In the genomic region with DNA sequence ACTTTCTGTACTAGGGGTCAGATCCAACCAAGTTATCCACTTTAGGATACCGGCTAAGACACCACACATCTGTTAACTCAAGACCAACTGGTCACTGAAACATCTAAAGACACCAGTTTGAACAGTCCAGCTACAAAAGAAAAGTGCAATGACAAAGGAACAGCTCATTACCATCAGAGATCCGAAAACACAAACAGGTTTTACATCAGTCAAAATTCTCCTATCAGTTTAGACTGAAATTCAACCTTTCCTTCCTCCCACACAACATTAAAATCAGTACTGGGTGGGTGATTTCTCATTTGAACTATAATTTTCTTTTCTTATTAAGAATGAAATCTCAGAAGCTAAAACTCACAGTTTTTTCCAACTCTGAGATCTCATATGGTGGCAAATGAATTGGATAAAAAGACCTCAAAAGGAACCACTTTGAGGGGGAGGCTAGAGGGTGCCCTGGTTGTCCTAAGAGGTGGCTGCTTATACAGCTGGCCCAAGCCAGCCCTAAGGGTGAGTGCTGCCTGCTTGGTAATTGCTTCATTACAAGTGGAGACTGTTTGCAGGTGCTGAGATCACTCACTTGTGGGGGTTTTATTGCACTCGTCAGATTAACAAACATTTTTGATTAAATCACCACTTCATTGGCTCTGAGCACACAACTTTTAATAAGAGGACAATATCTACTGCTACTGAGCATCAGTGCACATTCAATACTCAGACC, we compare ENCODE assay signal across 14 cellular contexts. TPM values are rescaled to one million over a fixed set of nuclear protein-coding genes. Genes with fewer than 3 reads are reported as not detected.
DNase-seq lines count a peak whose midpoint lies in the region; ATAC-seq and TF ChIP-seq lines count a peak whose summit lies in the region.
"Had no signal": no experiment of that assay in that cellular context is flagged by ENCODE, and none has a peak within 500 bp of the region (broad histone marks: within the 10 kb centered on the region; RNA-seq: fewer than 3 reads in every experiment).

No MANE protein-coding gene starts in this region.

- peaks cover 6% of the 10 kb centered on the region for H3K4me1 ChIP-seq in osteoblast (ENCODE audit: insufficient read depth, low read length)
- H3K4me1 ChIP-seq: breast epithelium had no signal

- H3K4me3 ChIP-seq in osteoblast (ENCODE audit: insufficient read depth, low read length) = no peak overlapping the region
- H3K4me3 ChIP-seq: BLaER1, breast epithelium, left ventricle myocardium inferior had no signal

- peak overlapping the region; percentile 97 for H3K27ac Mint-ChIP-seq in activated T-helper 17 cell treated with anti-CD3 and anti-CD28 coated beads, Interleukin-2, amount 50 U/mL, for 72 hours
- peak overlapping the region; percentile 95 for H3K27ac Mint-ChIP-seq in stimulated activated naive CD8-positive, alpha-beta T cell treated with anti-CD3 and anti-CD28 coated beads, Interleukin-15, Interleukin-2, amounts not matched to agents 100 ng/mL and 50 ng/mL, for 24 hours
- H3K27ac Mint-ChIP-seq in Calu3 (ENCODE audit: unreplicated experiment) = no peak overlapping the region

- DNase-seq in stimulated activated CD4-positive, alpha-beta T cell treated with anti-CD3 and anti-CD28 coated beads, Interleukin-4, amount 100 ng/mL, for 24 hours = peak; percentile 47
- DNase-seq in stimulated activated CD4-positive, alpha-beta T cell treated with anti-CD3 and anti-CD28 coated beads, Interleukin-4, amount 100 ng/mL, for 4 hours = no peak
- DNase-seq in NCI-H2029 treated with DMSO at 0.1 percent for 48 hours (lab: John Stamatoyannopoulos, UW) (peak; percentile 78), Calu3 (no peak), osteoblast (ENCODE audit: insufficient read length, low spot score, missing footprints) (no peak)
- DNase-seq: EL; left ventricle myocardium inferior; NK-92 treated with Interleukin-12 subunit alpha and Interleukin-12 subunit beta, amount 100 ng/mL, for 24 hours; retina had no signal

- H3K4me1 Mint-ChIP-seq in activated T-helper 17 cell treated with anti-CD3 and anti-CD28 coated beads, Interleukin-2, amount 50 U/mL, for 72 hours = peaks cover 52% of the 10 kb centered on the region
- peaks cover 97% of the 10 kb centered on the region for H3K4me1 Mint-ChIP-seq in stimulated activated naive CD8-positive, alpha-beta T cell treated with anti-CD3 and anti-CD28 coated beads, Interleukin-15, Interleukin-2, amounts not matched to agents 100 ng/mL and 50 ng/mL, for 24 hours (ENCODE audit: low read depth)
- H3K4me1 Mint-ChIP-seq in Calu3 (ENCODE audit: low read depth, unreplicated experiment) = peaks cover 9% of the 10 kb centered on the region

- intact Hi-C loops in Calu3 (cut with micrococcal nuclease; ENCODE audit: unreplicated experiment) = no loop called here

- H3K79me2 ChIP-seq in osteoblast (ENCODE audit: insufficient read depth, low read length) = peaks cover 12% of the 10 kb centered on the region

- H4K20me1 ChIP-seq in osteoblast (ENCODE audit: insufficient read depth, low read length) = peaks cover 16% of the 10 kb centered on the region

- H3K9me3 Mint-ChIP-seq in activated T-helper 17 cell treated with anti-CD3 and anti-CD28 coated beads, Interleukin-2, amount 50 U/mL, for 72 hours = no peaks in the 10 kb centered on the region
- no peaks in the 10 kb centered on the region for H3K9me3 Mint-ChIP-seq in stimulated activated naive CD8-positive, alpha-beta T cell treated with anti-CD3 and anti-CD28 coated beads, Interleukin-15, Interleukin-2, amounts not matched to agents 100 ng/mL and 50 ng/mL, for 24 hours
- H3K9me3 Mint-ChIP-seq in Calu3 (ENCODE audit: low read depth, unreplicated experiment) = no peaks in the 10 kb centered on the region

- no peak for TF ChIP-seq CTCF in Calu3 (IDR thresholded peaks at IDR 0.05; ENCODE audit: unreplicated experiment)
- no peak for TF ChIP-seq CTCF in osteoblast (IDR thresholded peaks at IDR 0.05; ENCODE audit: extremely low read depth, low read depth, low read length)

- H3K36me3 Mint-ChIP-seq in activated T-helper 17 cell treated with anti-CD3 and anti-CD28 coated beads, Interleukin-2, amount 50 U/mL, for 72 hours (ENCODE audit: low read depth) = peaks cover 58% of the 10 kb centered on the region
- H3K36me3 Mint-ChIP-seq in stimulated activated naive CD8-positive, alpha-beta T cell treated with anti-CD3 and anti-CD28 coated beads, Interleukin-15, Interleukin-2, amounts not matched to agents 100 ng/mL and 50 ng/mL, for 24 hours (ENCODE audit: low read depth) = peaks cover 4% of the 10 kb centered on the region
- peaks cover 18% of the 10 kb centered on the region for H3K36me3 Mint-ChIP-seq in Calu3 (ENCODE audit: insufficient read depth, unreplicated experiment)

- H3K4me3 Mint-ChIP-seq in activated T-helper 17 cell treated with anti-CD3 and anti-CD28 coated beads, Interleukin-2, amount 50 U/mL, for 72 hours = peak overlapping the region; percentile 86
- H3K4me3 Mint-ChIP-seq in stimulated activated naive CD8-positive, alpha-beta T cell treated with anti-CD3 and anti-CD28 coated beads, Interleukin-15, Interleukin-2, amounts not matched to agents 100 ng/mL and 50 ng/mL, for 24 hours = peak overlapping the region; percentile 69
- no peak overlapping the region for H3K4me3 Mint-ChIP-seq in Calu3 (ENCODE audit: low read depth, unreplicated experiment)

- H3K36me3 ChIP-seq in osteoblast (ENCODE audit: insufficient read depth, low read length) = no peaks in the 10 kb centered on the region
- H3K36me3 ChIP-seq: breast epithelium, left ventricle myocardium inferior had no signal

- CTCF ChIA-PET in Calu3 (lab: Charles Lee) = no interaction called here

- H3K27ac ChIP-seq in osteoblast (ENCODE audit: low read depth, low read length) = no peak overlapping the region
- H3K27ac ChIP-seq: BLaER1, breast epithelium, left ventricle myocardium inferior had no signal

- no peak overlapping the region for H3K4me2 ChIP-seq in osteoblast (ENCODE audit: insufficient read depth, low read length)
- H3K4me2 ChIP-seq: BLaER1 had no signal

- no TSS peak for BruUV-seq in Calu3 (replicated peaks; lab: Mats Ljungman, UMichigan)

- H3K9me3 ChIP-seq in osteoblast (ENCODE audit: low read depth, low read length) = no peaks in the 10 kb centered on the region
- H3K9me3 ChIP-seq: BLaER1, breast epithelium, left ventricle myocardium inferior had no signal

- no peaks in the 10 kb centered on the region for H3K27me3 ChIP-seq in osteoblast (ENCODE audit: insufficient read depth, low read length)
- H3K27me3 ChIP-seq: BLaER1, breast epithelium had no signal

- H3K27me3 Mint-ChIP-seq in activated T-helper 17 cell treated with anti-CD3 and anti-CD28 coated beads, Interleukin-2, amount 50 U/mL, for 72 hours = no peaks in the 10 kb centered on the region
- H3K27me3 Mint-ChIP-seq in stimulated activated naive CD8-positive, alpha-beta T cell treated with anti-CD3 and anti-CD28 coated beads, Interleukin-15, Interleukin-2, amounts not matched to agents 100 ng/mL and 50 ng/mL, for 24 hours = no peaks in the 10 kb centered on the region
- H3K27me3 Mint-ChIP-seq in Calu3 (ENCODE audit: unreplicated experiment) = no peaks in the 10 kb centered on the region

- H2AFZ ChIP-seq in osteoblast (ENCODE audit: low read length) = no peak overlapping the region

- ATAC-seq in activated T-helper 17 cell treated with anti-CD3 and anti-CD28 coated beads, Interleukin-2, amount 50 U/mL, for 72 hours (replicated peaks) = peak; percentile 56
- ATAC-seq in GM21576 (IDR thresholded peaks at IDR 0.05; ENCODE audit: unreplicated experiment) = no peak

RNA-seq across cellular contexts. Expression of gene CCDC167, which starts 4.3 kb away (rescaled TPM):
- 10 to 100 TPM; 39.2 to 78.5 TPM for total RNA-seq in activated T-helper 17 cell treated with anti-CD3 and anti-CD28 coated beads, Interleukin-2, amount 50 U/mL, for 72 hours
- total RNA-seq in Calu3 (2022) = 30.1 and 40.2 TPM in 2 replicates
- total RNA-seq in osteoblast = 8.8 and 14.8 TPM in 2 replicates

Comparison
In these comparisons a context has a peak if more than half of its experiments do, and no peak if none do; other contexts are left out.
1. DNase-seq: peak in stimulated activated CD4-positive, alpha-beta T cell treated with anti-CD3 and anti-CD28 coated beads, Interleukin-4, amount 100 ng/mL, for 24 hours (single experiment) and NCI-H2029 treated with DMSO at 0.1 percent for 48 hours (single experiment); none in stimulated activated CD4-positive, alpha-beta T cell treated with anti-CD3 and anti-CD28 coated beads, Interleukin-4, amount 100 ng/mL, for 4 hours (0 of 2), Calu3 (single experiment) and osteoblast (single experiment).